In the genomic region with DNA sequence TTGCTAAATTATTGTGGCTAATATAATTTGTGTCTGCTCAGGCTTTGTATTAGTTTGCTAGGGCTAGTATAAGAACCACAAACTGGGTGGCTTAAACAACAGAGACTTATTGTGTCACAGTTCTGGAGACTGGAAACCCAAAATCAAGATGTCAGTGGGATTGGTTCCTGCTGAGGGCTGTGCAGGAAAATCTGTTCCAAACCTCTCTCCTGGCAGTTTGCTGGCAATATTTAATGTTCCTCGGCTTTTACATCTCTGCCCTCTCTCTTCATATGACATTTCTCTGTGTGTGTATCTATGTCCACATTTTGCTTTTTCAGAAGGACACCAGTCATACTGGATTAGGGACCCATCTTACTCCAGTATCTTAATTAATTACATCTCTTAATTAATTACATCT, we compare ENCODE assay signal across 16 cellular contexts.
DNase-seq lines count a peak whose midpoint lies in the region; TF ChIP-seq lines count a peak whose summit lies in the region.
"Had no signal": no experiment of that assay in that cellular context is flagged by ENCODE, and none has a peak within 500 bp of the region (broad histone marks: within the 10 kb centered on the region; RNA-seq: fewer than 3 reads in every experiment).

No MANE protein-coding gene starts in this region.

- no peaks in the 10 kb centered on the region for H4K20me1 ChIP-seq in mammary epithelial cell (ENCODE audit: insufficient read depth, low read length)
- H4K20me1 ChIP-seq: BLaER1 had no signal

- peaks cover 0 to 8% of the 10 kb centered on the region in 2 donors for H3K4me1 ChIP-seq in breast epithelium
- H3K4me1 ChIP-seq in mammary epithelial cell (ENCODE audit: insufficient read depth, low read length) = no peaks in the 10 kb centered on the region
- peaks cover 8% of the 10 kb centered on the region for H3K4me1 ChIP-seq in prostate gland (replicated peaks)
- H3K4me1 ChIP-seq in tibial nerve = peaks cover 0 to 23% (median 10%) of the 10 kb centered on the region in 4 donors
- H3K4me1 ChIP-seq: BLaER1 had no signal

- no peak overlapping the region for H2AFZ ChIP-seq in mammary epithelial cell (ENCODE audit: low read depth, low read length)

- DNase-seq in breast epithelium (ENCODE audit: low spot score in 2 of 2) (no peak), mammary epithelial cell (no peak), cerebellar nuclear complex (lab: John Stamatoyannopoulos, UW) (peak; percentile 41 to 51), prostate gland (ENCODE audit: low spot score) (no peak), tibial nerve (ENCODE audit: low spot score in 2 of 2) (no peak), GOT3 (lab: John Stamatoyannopoulos, UW) (no peak), germinal center (ENCODE audit: low spot score) (no peak), NCI-H2196 (lab: John Stamatoyannopoulos, UW; ENCODE audit: unreplicated experiment) (no peak)
- DNase-seq: 8988T; CD8-positive, alpha-beta memory T cell; HFFc6; KBM-7; NCI-H146; NCI-H2107; NCI-H748 treated with DMSO at 0.1 percent for 48 hours had no signal

- in situ Hi-C loops in mammary epithelial cell (cut with MboI; ENCODE audit: low sequenced_read_pairs in 2 of 2) = no loop called here

- 100% methylated on average over 1 of the region's 1 CpG for WGBS in mammary epithelial cell (ENCODE audit: low coverage, missing lambda C conversion rate)
- WGBS in prostate gland = 46% methylated on average over 1 of the region's 1 CpG
- WGBS in tibial nerve, 2 donors = 82 to 86% methylated on average over 1 of the region's 1 CpG

- H3K27ac ChIP-seq in breast epithelium (peak overlapping the region; percentile 30 to 59), mammary epithelial cell (ENCODE audit: insufficient read depth, low read depth, low read length) (no peak overlapping the region), prostate gland (peak overlapping the region; percentile 35 to 72), tibial nerve (peak overlapping the region; percentile 56 to 83 (median 76))
- H3K27ac ChIP-seq: BLaER1 had no signal

- no peak overlapping the region for H3K9ac ChIP-seq in mammary epithelial cell (ENCODE audit: insufficient read depth, low read length)
- H3K9ac ChIP-seq: BLaER1 had no signal

- CTCF ChIA-PET in mammary epithelial cell (lab: Charles Lee; ENCODE audit: low non-redundant PET) = no interaction called here

- H3K79me2 ChIP-seq in mammary epithelial cell (ENCODE audit: insufficient read depth, low read length) = no peaks in the 10 kb centered on the region

- H3K9me3 ChIP-seq in breast epithelium (no peaks in the 10 kb centered on the region), mammary epithelial cell (replicated peaks; ENCODE audit: insufficient read depth, low read length) (no peaks in the 10 kb centered on the region), prostate gland (no peaks in the 10 kb centered on the region), tibial nerve (no peaks in the 10 kb centered on the region)
- H3K9me3 ChIP-seq: BLaER1 had no signal

- no peak for TF ChIP-seq EP300 in tibial nerve (IDR thresholded peaks at IDR 0.05)

- H3K36me3 ChIP-seq in breast epithelium = no peaks in the 10 kb centered on the region
- H3K36me3 ChIP-seq in mammary epithelial cell (ENCODE audit: insufficient read depth, low read length) = no peaks in the 10 kb centered on the region
- no peaks in the 10 kb centered on the region for H3K36me3 ChIP-seq in prostate gland
- no peaks in the 10 kb centered on the region for H3K36me3 ChIP-seq in tibial nerve
- H3K36me3 ChIP-seq: BLaER1 had no signal

- H3K4me3 ChIP-seq in breast epithelium (no peak overlapping the region), mammary epithelial cell (replicated peaks in 1 of 3; ENCODE audit: insufficient read depth in 1 of 3, low read depth in 2 of 3, low read length in 3 of 3) (no peak overlapping the region), prostate gland (no peak overlapping the region), tibial nerve (no peak overlapping the region)
- H3K4me3 ChIP-seq: BLaER1 had no signal

- no peak for TF ChIP-seq CTCF in breast epithelium (IDR thresholded peaks at IDR 0.05)
- no peak for TF ChIP-seq CTCF in mammary epithelial cell (conservative IDR thresholded peaks at IDR 0.05 in 1 of 2, IDR thresholded peaks at IDR 0.05 in 1 of 2; ENCODE audit: extremely low read depth in 1 of 2, insufficient read depth in 1 of 2, low read depth in 1 of 2, low read length in 2 of 2)
- TF ChIP-seq CTCF in prostate gland (IDR thresholded peaks at IDR 0.05) = no peak
- TF ChIP-seq CTCF in tibial nerve (IDR thresholded peaks at IDR 0.05) = no peak

- BruUV-seq in mammary epithelial cell (replicated peaks; lab: Mats Ljungman, UMichigan) = no TSS peak

- TF ChIP-seq POLR2A in breast epithelium (IDR thresholded peaks at IDR 0.05) (no peak), prostate gland (IDR thresholded peaks at IDR 0.05) (no peak), tibial nerve (IDR thresholded peaks at IDR 0.05) (no peak)

- dilution Hi-C loops in mammary epithelial cell (cut with HindIII; ENCODE audit: low sequenced_read_pairs) = no loop called here

- no peaks in the 10 kb centered on the region for H3K27me3 ChIP-seq in breast epithelium
- no peaks in the 10 kb centered on the region for H3K27me3 ChIP-seq in mammary epithelial cell (ENCODE audit: insufficient read depth, low read length)
- H3K27me3 ChIP-seq in prostate gland (replicated peaks; ENCODE audit: insufficient read depth) = no peaks in the 10 kb centered on the region
- H3K27me3 ChIP-seq in tibial nerve = no peaks in the 10 kb centered on the region
- H3K27me3 ChIP-seq: BLaER1 had no signal

- no peak overlapping the region for H3K4me2 ChIP-seq in mammary epithelial cell (ENCODE audit: insufficient read depth, low read depth, low read length)
- H3K4me2 ChIP-seq: BLaER1 had no signal

- intact Hi-C loops in breast epithelium (cut with DNase I; ENCODE audit: low total_unique reads) (no loop called here), mammary epithelial cell (cut with micrococcal nuclease) (no loop called here), prostate gland (cut with DNase I) (loop anchor here (5.0 to 10.0 kb wide), 4 partner anchors 201 to 519 kb away; partner anchors contain the start of gene PIK3R1)

Comparison
In these comparisons a context has a peak if more than half of its experiments do, and no peak if none do; other contexts are left out.
1. DNase-seq: peak in cerebellar nuclear complex (2 of 2); none in breast epithelium (0 of 2), mammary epithelial cell (single experiment), prostate gland (single experiment), tibial nerve (0 of 2), GOT3 (single experiment), germinal center (single experiment) and NCI-H2196 (single experiment).